9 cellular contexts compared by ENCODE assay signal in genomic region chr20:33443512-33444239, GRCh38. TPM values are rescaled to one million over a fixed set of nuclear protein-coding genes. Genes with fewer than 3 reads are reported as not detected.
DNase-seq lines count a peak whose midpoint lies in the region; ATAC-seq and TF ChIP-seq lines count a peak whose summit lies in the region.
"Had no signal": no experiment of that assay in that cellular context is flagged by ENCODE, and none has a peak within 500 bp of the region (broad histone marks: within the 10 kb centered on the region; RNA-seq: fewer than 3 reads in every experiment).

TSS of gene SNTA1 (minus strand) at chr20:33443763. CDS start at chr20:33443620, 143 bp downstream.

- peak within 1 kb of the TSS; percentile 37; the same call in 1 of the 2 replicates for H3K9ac ChIP-seq in MM.1S (ENCODE audit: low read length)
- peak within 1 kb of the TSS in 4 of 5 donors; percentile 58 to 77 (median 76) for H3K9ac ChIP-seq in subcutaneous abdominal adipose tissue (ENCODE audit: low read length in 5 of 5)

- CTCF ChIA-PET in activated naive CD4-positive, alpha-beta T cell treated with anti-CD3 and anti-CD28 coated beads, Interleukin-2, amount 10 ng/mL, durations not matched to agents 7 days and 5 days (lab: Charles Lee) = interaction anchor here (1.8 kb wide), 1 partner anchor 14 kb away, joined by 6 read pairs; no protein-coding TSS in a partner anchor

- H2AFZ ChIP-seq in GM23338 = peak within 1 kb of the TSS; percentile 96
- peak within 1 kb of the TSS; percentile 79 for H2AFZ ChIP-seq in MM.1S (ENCODE audit: low read length)

- no peaks in the 10 kb centered on the region for H3F3A ChIP-seq in GM23338 (replicated peaks; ENCODE audit: low read depth)
- peaks cover 9% of the 10 kb centered on the region; the same call in 1 of the 2 replicates for H3F3A ChIP-seq in MM.1S (ENCODE audit: insufficient read depth, low read length)

- no peak for TF ChIP-seq CTCF in GM23338 (conservative IDR thresholded peaks at IDR 0.05; ENCODE audit: low read depth in 2 of 2)
- TF ChIP-seq CTCF in MM.1S (IDR thresholded peaks at IDR 0.05; ENCODE audit: low read length) = no peak
- peak; percentile 35 for TF ChIP-seq CTCF in neutrophil (IDR thresholded peaks at IDR 0.05)

- peaks cover 3% of the 10 kb centered on the region for H3K9me3 Mint-ChIP-seq in GM23338
- H3K9me3 Mint-ChIP-seq in activated naive CD4-positive, alpha-beta T cell treated with anti-CD3 and anti-CD28 coated beads, Interleukin-2, amount 10 ng/mL, durations not matched to agents 7 days and 5 days = no peaks in the 10 kb centered on the region

- peaks cover 8% of the 10 kb centered on the region for H3K4me1 Mint-ChIP-seq in GM23338
- H3K4me1 Mint-ChIP-seq in activated naive CD4-positive, alpha-beta T cell treated with anti-CD3 and anti-CD28 coated beads, Interleukin-2, amount 10 ng/mL, durations not matched to agents 7 days and 5 days = peaks cover 29% of the 10 kb centered on the region

- no peaks in the 10 kb centered on the region for H3K36me3 ChIP-seq in GM23338 (ENCODE audit: insufficient read depth)
- no peaks in the 10 kb centered on the region for H3K36me3 ChIP-seq in MM.1S (replicated peaks; ENCODE audit: insufficient read depth, low read length)
- H3K36me3 ChIP-seq in neutrophil = no peaks in the 10 kb centered on the region
- H3K36me3 ChIP-seq in subcutaneous abdominal adipose tissue (ENCODE audit: control insufficient read depth in 5 of 5, insufficient read depth in 5 of 5, low read length in 5 of 5) = no peaks in the 10 kb centered on the region

- ATAC-seq in GM23338 = peak; percentile 86

- no peaks in the 10 kb centered on the region for H3K9me3 ChIP-seq in MM.1S (replicated peaks; ENCODE audit: insufficient read depth, low read length)
- no peaks in the 10 kb centered on the region for H3K9me3 ChIP-seq in neutrophil
- H3K9me3 ChIP-seq in subcutaneous abdominal adipose tissue (ENCODE audit: control insufficient read depth in 5 of 5, low read length in 5 of 5) = peaks cover 0 to 4% (median 0%) of the 10 kb centered on the region in 5 donors

- peak within 1 kb of the TSS; percentile 83 for H3K4me3 Mint-ChIP-seq in GM23338
- peak within 1 kb of the TSS; percentile 83 for H3K4me3 Mint-ChIP-seq in activated naive CD4-positive, alpha-beta T cell treated with anti-CD3 and anti-CD28 coated beads, Interleukin-2, amount 10 ng/mL, durations not matched to agents 7 days and 5 days

- H3K27ac Mint-ChIP-seq in GM23338 = no peak within 1 kb of the TSS
- H3K27ac Mint-ChIP-seq in activated naive CD4-positive, alpha-beta T cell treated with anti-CD3 and anti-CD28 coated beads, Interleukin-2, amount 10 ng/mL, durations not matched to agents 7 days and 5 days = peak within 1 kb of the TSS; percentile 92

- peaks cover 16% of the 10 kb centered on the region for H3K27me3 ChIP-seq in GM23338 (ENCODE audit: insufficient read depth)
- H3K27me3 ChIP-seq in MM.1S (replicated peaks; ENCODE audit: insufficient read depth, low read length) = no peaks in the 10 kb centered on the region
- peaks cover 29% of the 10 kb centered on the region for H3K27me3 ChIP-seq in neutrophil
- no peaks in the 10 kb centered on the region for H3K27me3 ChIP-seq in subcutaneous abdominal adipose tissue (ENCODE audit: control insufficient read depth in 5 of 5, insufficient read depth in 4 of 5, low read length in 5 of 5)

- H3K27ac ChIP-seq in GM23338 (ENCODE audit: low read depth) (no peak within 1 kb of the TSS), MM.1S (ENCODE audit: low read length) (peak within 1 kb of the TSS; percentile 56; the same call in 1 of the 2 replicates), neutrophil (peak within 1 kb of the TSS; percentile 54), subcutaneous abdominal adipose tissue (ENCODE audit: low read depth, low read length) (no peak within 1 kb of the TSS)
- H3K27ac ChIP-seq: epithelial cell of prostate had no signal

- H4K20me1 ChIP-seq in GM23338 (replicated peaks; ENCODE audit: insufficient read depth) (no peaks in the 10 kb centered on the region), MM.1S (ENCODE audit: insufficient read depth, low read length) (no peaks in the 10 kb centered on the region)

- H3K4me2 ChIP-seq in GM23338 (peak within 1 kb of the TSS; percentile 90), MM.1S (ENCODE audit: low read depth, low read length) (peak within 1 kb of the TSS; percentile 83)

- peaks cover 4% of the 10 kb centered on the region; the same call in 1 of the 3 replicates for H3K36me3 Mint-ChIP-seq in GM23338 (ENCODE audit: low read depth)
- H3K36me3 Mint-ChIP-seq in activated naive CD4-positive, alpha-beta T cell treated with anti-CD3 and anti-CD28 coated beads, Interleukin-2, amount 10 ng/mL, durations not matched to agents 7 days and 5 days = no peaks in the 10 kb centered on the region

- no peaks in the 10 kb centered on the region for H3K79me2 ChIP-seq in GM23338 (replicated peaks; ENCODE audit: insufficient read depth)
- no peaks in the 10 kb centered on the region for H3K79me2 ChIP-seq in MM.1S (ENCODE audit: low read length)

- H3K4me1 ChIP-seq in GM23338 (ENCODE audit: insufficient read depth) (peaks cover 8% of the 10 kb centered on the region), MM.1S (ENCODE audit: low read length) (peaks cover 14% of the 10 kb centered on the region; the same call in 1 of the 2 replicates), neutrophil (ENCODE audit: control insufficient read depth in 1 of 2, insufficient read depth in 1 of 2, low read depth in 1 of 2, low read length in 1 of 2) (peaks cover 9 to 13% of the 10 kb centered on the region in 2 experiments), subcutaneous abdominal adipose tissue (ENCODE audit: control insufficient read depth in 5 of 5, insufficient read depth in 5 of 5, low read length in 5 of 5) (peaks cover 2 to 45% (median 33%) of the 10 kb centered on the region in 5 donors)

- H3K27me3 Mint-ChIP-seq in GM23338 (ENCODE audit: insufficient read depth, low read depth, poor library complexity) = peaks cover 31% of the 10 kb centered on the region
- H3K27me3 Mint-ChIP-seq in activated naive CD4-positive, alpha-beta T cell treated with anti-CD3 and anti-CD28 coated beads, Interleukin-2, amount 10 ng/mL, durations not matched to agents 7 days and 5 days = peaks cover 22% of the 10 kb centered on the region

- in situ Hi-C loops in Caki2 (cut with HindIII; ENCODE audit: low pct_unique_long_range_greater_than_20kb, low sequenced_read_pairs) = no loop called here

- peak; percentile 75 for DNase-seq in Caki2 (ENCODE audit: low read depth)
- peak; percentile 93 for DNase-seq in GM23338 (ENCODE audit: low spot score)
- DNase-seq in MM.1S = peak; percentile 93
- DNase-seq in SK-N-DZ (ENCODE audit: low spot score) = peak; percentile 89
- DNase-seq in activated naive CD4-positive, alpha-beta T cell treated with anti-CD3 and anti-CD28 coated beads, Interleukin-2, amount 10 ng/mL, durations not matched to agents 7 days and 5 days = peak; percentile 95
- DNase-seq in globus pallidus (ENCODE audit: low spot score) = peak; percentile 82

- H3K4me3 ChIP-seq in GM23338 (peak within 1 kb of the TSS; percentile 77), MM.1S (ENCODE audit: low read length) (peak within 1 kb of the TSS; percentile 71), neutrophil (ENCODE audit: low read depth in 1 of 2, low read length in 1 of 2) (peak within 1 kb of the TSS; percentile 93), subcutaneous abdominal adipose tissue (ENCODE audit: low read depth in 1 of 5, low read length in 5 of 5) (peak within 1 kb of the TSS; percentile 80 to 92 (median 87))

- H3K9me2 ChIP-seq in GM23338 (ENCODE audit: insufficient read depth) = no peaks in the 10 kb centered on the region
- no peaks in the 10 kb centered on the region for H3K9me2 ChIP-seq in MM.1S (replicated peaks; ENCODE audit: insufficient read depth, low read length)

TF ChIP-seq in GM23338, 12 proteins besides CTCF, POLR2A, EP300 and RAD21:
- TF ChIP-seq JUNB (IDR thresholded peaks at IDR 0.05; ENCODE audit: unreplicated experiment) (no peak), ZNF331 (CRISPR knock-in tag; IDR thresholded peaks at IDR 0.05; ENCODE audit: low read depth) (no peak), POLR2AphosphoS5 (IDR thresholded peaks at IDR 0.05; ENCODE audit: low read depth) (0 out of 2 replicates have a peak, but pooled peaks have one; percentile 29)

RNA-seq across cellular contexts. Expression of gene SNTA1, which starts in this region (rescaled TPM):
- total RNA-seq in Caki2 (2014; rRNA removed; shearing (Covaris generic); ENCODE audit: low replicate concordance) = 49.5 and 52.1 TPM in 2 replicates
- total RNA-seq in GM23338 (2014; rRNA removed; shearing (Covaris generic)) = 5.0 and 9.3 TPM in 2 replicates
- 3.8 and 4.5 TPM in 2 replicates for polyA plus RNA-seq in GM23338 (2016; fragmentation: Nextera tagmentation; extraction: Ambion mirVana)
- polyA plus RNA-seq in SK-N-DZ (2014; cell fraction: cytosol; rRNA removed) = 19.9 and 21.6 TPM in 2 replicates
- 13.3 and 15.6 TPM in 2 replicates for polyA plus RNA-seq in SK-N-DZ (2014; cell fraction: nucleus; rRNA removed)

Comparison
In these comparisons a context has a peak if more than half of its experiments do, and no peak if none do; other contexts are left out.
1. H3K27ac ChIP-seq: peak in MM.1S (single experiment) and neutrophil (single experiment); none in GM23338 (single experiment) and subcutaneous abdominal adipose tissue (single experiment).
2. Peak in every context shown above with its lines, with median percentiles within 50 percentile points of each other: DNase-seq and H3K4me3 ChIP-seq.